Comparison of ENCODE assay signal across 1 cellular context in the genomic region with DNA sequence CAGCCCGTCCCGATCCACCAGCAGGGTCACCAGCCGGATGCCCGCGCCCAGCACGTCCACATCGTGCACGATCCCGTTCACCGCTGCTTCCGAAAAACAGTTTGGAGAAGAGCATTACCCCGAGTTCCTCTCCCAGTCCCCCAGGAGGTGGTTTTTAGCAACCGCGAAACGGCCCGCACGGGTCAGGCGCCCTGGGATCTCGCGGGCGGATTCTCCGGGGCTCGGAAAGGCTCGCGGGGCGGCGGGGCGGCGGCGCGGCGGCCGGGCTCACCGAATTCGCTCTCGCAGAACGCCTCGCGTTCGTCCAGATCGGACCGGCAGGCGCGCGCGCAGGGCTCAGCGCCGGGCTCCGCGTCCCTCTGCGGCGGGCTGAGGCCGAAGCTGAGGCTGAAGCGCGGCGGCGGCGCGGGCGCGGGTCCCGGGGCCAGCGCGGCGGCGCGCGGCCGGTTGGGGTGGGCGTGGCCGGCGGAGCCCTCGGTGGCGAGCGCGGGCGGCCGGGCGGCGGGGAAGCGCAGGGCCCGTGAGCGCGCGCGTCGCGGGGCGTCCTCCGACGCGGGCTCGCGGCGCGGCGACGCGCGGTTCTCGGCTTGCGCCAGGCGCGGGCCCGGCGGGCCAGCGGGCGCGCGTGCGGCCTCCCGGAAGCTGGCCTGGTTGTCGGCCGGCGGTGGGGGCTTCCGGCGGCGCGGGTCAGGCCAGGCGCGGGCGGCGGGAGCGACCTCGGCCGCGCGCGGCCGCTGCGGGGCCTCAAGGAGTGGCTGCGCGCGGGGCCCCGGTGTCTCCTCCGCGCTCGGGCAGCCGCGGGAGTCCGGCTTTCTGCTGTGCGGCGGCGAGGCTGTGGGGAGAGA.
TF ChIP-seq lines count a peak whose summit lies in the region.

No MANE protein-coding gene starts in this region.

TF ChIP-seq in K562, 482 proteins besides CTCF, POLR2A, EP300 and RAD21 (continued from another document and continues in another):
- peak; percentile 99 for TF ChIP-seq ZNF766 (CRISPR knock-in tag; conservative IDR thresholded peaks at IDR 0.05)
- no peak for TF ChIP-seq U2AF2 (optimal IDR thresholded peaks at IDR 0.05; ENCODE audit: low read depth, low read length)
- TF ChIP-seq ZFP91 (CRISPR knock-in tag; IDR thresholded peaks at IDR 0.05) = no peak
- peak; percentile 92 for TF ChIP-seq SNIP1 (IDR thresholded peaks at IDR 0.05; ENCODE audit: low read depth)
- TF ChIP-seq NONO (IDR thresholded peaks at IDR 0.05; ENCODE audit: low read depth in 2 of 2, low read length in 1 of 2) = peak; percentile 60 to 78; a peak in 2 of 4 replicates
- TF ChIP-seq PURB (CRISPR knock-in tag; IDR thresholded peaks at IDR 0.05; ENCODE audit: low read depth) = no peak
- TF ChIP-seq SP2 (IDR thresholded peaks at IDR 0.05; ENCODE audit: extremely low read depth, low read depth, low read length, poor library complexity, severe bottlenecking) = no peak
- TF ChIP-seq HNRNPUL1 (IDR thresholded peaks at IDR 0.05; ENCODE audit: low read length) = no peak
- peak; percentile 83 for TF ChIP-seq BACH1 (tag; IDR thresholded peaks at IDR 0.05)
- TF ChIP-seq BDP1 (IDR thresholded peaks at IDR 0.05; ENCODE audit: insufficient read depth, insufficient read length) = no peak
- TF ChIP-seq ZKSCAN1 (IDR thresholded peaks at IDR 0.05; ENCODE audit: low read depth, low read length) = no peak
- no peak for TF ChIP-seq ZBTB34 (CRISPR knock-in tag; IDR thresholded peaks at IDR 0.05)
- no peak for TF ChIP-seq CHD2 (IDR thresholded peaks at IDR 0.05; ENCODE audit: low read depth, low read length)
- TF ChIP-seq, protein P1, sequence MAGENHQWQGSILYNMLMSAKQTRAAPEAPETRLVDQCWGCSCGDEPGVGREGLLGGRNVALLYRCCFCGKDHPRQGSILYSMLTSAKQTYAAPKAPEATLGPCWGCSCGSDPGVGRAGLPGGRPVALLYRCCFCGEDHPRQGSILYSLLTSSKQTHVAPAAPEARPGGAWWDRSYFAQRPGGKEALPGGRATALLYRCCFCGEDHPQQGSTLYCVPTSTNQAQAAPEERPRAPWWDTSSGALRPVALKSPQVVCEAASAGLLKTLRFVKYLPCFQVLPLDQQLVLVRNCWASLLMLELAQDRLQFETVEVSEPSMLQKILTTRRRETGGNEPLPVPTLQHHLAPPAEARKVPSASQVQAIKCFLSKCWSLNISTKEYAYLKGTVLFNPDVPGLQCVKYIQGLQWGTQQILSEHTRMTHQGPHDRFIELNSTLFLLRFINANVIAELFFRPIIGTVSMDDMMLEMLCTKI (IDR thresholded peaks at IDR 0.05; ENCODE audit: partially characterized antibody) = no peak
- no peak for TF ChIP-seq HNRNPL (IDR thresholded peaks at IDR 0.05; ENCODE audit: low read depth, low read length)
- TF ChIP-seq EHMT2 (IDR thresholded peaks at IDR 0.05) = no peak
- TF ChIP-seq ZNF699 (CRISPR knock-in tag; IDR thresholded peaks at IDR 0.05; ENCODE audit: insufficient replicate concordance) = no peak
- TF ChIP-seq ZNF146 (CRISPR knock-in tag; IDR thresholded peaks at IDR 0.05; ENCODE audit: unreplicated experiment) = no peak
- no peak for TF ChIP-seq PRMT5 (CRISPR knock-in tag; IDR thresholded peaks at IDR 0.05)
- no peak for TF ChIP-seq THRAP3 (IDR thresholded peaks at IDR 0.05; ENCODE audit: borderline replicate concordance)
- TF ChIP-seq TSC22D4 (tag; IDR thresholded peaks at IDR 0.05) = no peak
- 0 out of 2 replicates have a peak, but pooled peaks have one; percentile 8 for TF ChIP-seq SUPT5H (IDR thresholded peaks at IDR 0.05)
- no peak for TF ChIP-seq MEF2D (tag; conservative IDR thresholded peaks at IDR 0.05; ENCODE audit: low read depth)
- no peak for TF ChIP-seq ZNF121 (CRISPR knock-in tag; conservative IDR thresholded peaks at IDR 0.05)
- no peak for TF ChIP-seq XRCC5 (IDR thresholded peaks at IDR 0.05; ENCODE audit: low read depth, low read length)
- TF ChIP-seq EP400 (IDR thresholded peaks at IDR 0.05) = no peak
- TF ChIP-seq ZFPM2 (CRISPR knock-in tag; IDR thresholded peaks at IDR 0.05) = no peak
- TF ChIP-seq SMC3 (conservative IDR thresholded peaks at IDR 0.05; ENCODE audit: insufficient read depth, low read depth, low read length) = no peak
- no peak for TF ChIP-seq DEAF1 (CRISPR knock-in tag; IDR thresholded peaks at IDR 0.05)
- no peak for TF ChIP-seq NFIX (CRISPR knock-in tag; IDR thresholded peaks at IDR 0.05; ENCODE audit: low read depth)
- no peak for TF ChIP-seq CAMTA2 (CRISPR knock-in tag; conservative IDR thresholded peaks at IDR 0.05)
- peak; percentile 72 for TF ChIP-seq RB1 (IDR thresholded peaks at IDR 0.05; ENCODE audit: low read depth)
- TF ChIP-seq DDX20 (tag; IDR thresholded peaks at IDR 0.05; ENCODE audit: low read depth) = no peak
- TF ChIP-seq KLF13 (tag; IDR thresholded peaks at IDR 0.05; ENCODE audit: borderline replicate concordance, low read depth) = no peak
- TF ChIP-seq ZNF217 (CRISPR knock-in tag; IDR thresholded peaks at IDR 0.05) = no peak
- no peak for TF ChIP-seq ZNF511 (CRISPR knock-in tag; IDR thresholded peaks at IDR 0.05)
- no peak for TF ChIP-seq PHTF2 (CRISPR knock-in tag; IDR thresholded peaks at IDR 0.05)
- TF ChIP-seq RREB1 (CRISPR knock-in tag; IDR thresholded peaks at IDR 0.05) = no peak
- no peak for TF ChIP-seq ZNF408 (CRISPR knock-in tag; IDR thresholded peaks at IDR 0.05; ENCODE audit: low read depth)
- TF ChIP-seq MECOM (CRISPR knock-in tag; IDR thresholded peaks at IDR 0.05) = no peak
- TF ChIP-seq ZNF586 (CRISPR knock-in tag; conservative IDR thresholded peaks at IDR 0.05) = no peak
- TF ChIP-seq ESRRB (CRISPR knock-in tag; IDR thresholded peaks at IDR 0.05; ENCODE audit: borderline replicate concordance) = no peak
- no peak for TF ChIP-seq SRSF3 (IDR thresholded peaks at IDR 0.05; ENCODE audit: insufficient read depth, low read length)
- TF ChIP-seq, protein P2, sequence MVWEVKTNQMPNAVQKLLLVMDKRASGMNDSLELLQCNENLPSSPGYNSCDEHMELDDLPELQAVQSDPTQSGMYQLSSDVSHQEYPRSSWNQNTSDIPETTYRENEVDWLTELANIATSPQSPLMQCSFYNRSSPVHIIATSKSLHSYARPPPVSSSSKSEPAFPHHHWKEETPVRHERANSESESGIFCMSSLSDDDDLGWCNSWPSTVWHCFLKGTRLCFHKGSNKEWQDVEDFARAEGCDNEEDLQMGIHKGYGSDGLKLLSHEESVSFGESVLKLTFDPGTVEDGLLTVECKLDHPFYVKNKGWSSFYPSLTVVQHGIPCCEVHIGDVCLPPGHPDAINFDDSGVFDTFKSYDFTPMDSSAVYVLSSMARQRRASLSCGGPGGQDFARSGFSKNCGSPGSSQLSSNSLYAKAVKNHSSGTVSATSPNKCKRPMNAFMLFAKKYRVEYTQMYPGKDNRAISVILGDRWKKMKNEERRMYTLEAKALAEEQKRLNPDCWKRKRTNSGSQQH (CRISPR knock-in tag; IDR thresholded peaks at IDR 0.05) = no peak
- TF ChIP-seq MTA3 (IDR thresholded peaks at IDR 0.05; ENCODE audit: borderline replicate concordance) = 0 out of 2 replicates have a peak, but pooled peaks have one; percentile 52
- TF ChIP-seq ETV6 (IDR thresholded peaks at IDR 0.05; ENCODE audit: borderline replicate concordance in 1 of 2, low read depth in 2 of 2, low read length in 1 of 2) = no peak
- TF ChIP-seq ETV6 (CRISPR knock-in tag; IDR thresholded peaks at IDR 0.05; ENCODE audit: borderline replicate concordance) = no peak
- TF ChIP-seq ILF3 (IDR thresholded peaks at IDR 0.05; ENCODE audit: borderline replicate concordance) = no peak
- TF ChIP-seq ZNF23 (CRISPR knock-in tag; IDR thresholded peaks at IDR 0.05) = no peak
- TF ChIP-seq ZC3H11A (IDR thresholded peaks at IDR 0.05; ENCODE audit: low read depth, low read length) = no peak
- no peak for TF ChIP-seq ZNF668 (CRISPR knock-in tag; IDR thresholded peaks at IDR 0.05)
- no peak for TF ChIP-seq TAF15 (IDR thresholded peaks at IDR 0.05; ENCODE audit: low read depth, low read length)
